Comparison of ENCODE assay signal across 9 cellular contexts in genomic region chr3:81242871-81243270, GRCh38.
DNase-seq lines count a peak whose midpoint lies in the region; ATAC-seq, FAIRE-seq and TF ChIP-seq lines count a peak whose summit lies in the region.
"Had no signal": no experiment of that assay in that cellular context is flagged by ENCODE, and none has a peak within 500 bp of the region (broad histone marks: within the 10 kb centered on the region; RNA-seq: fewer than 3 reads in every experiment).

No MANE protein-coding gene starts in this region.

- no peaks in the 10 kb centered on the region for H3K4me1 ChIP-seq in breast epithelium

- H3K27me3 ChIP-seq in breast epithelium: no peaks in the 10 kb centered on the region

- H3K9me3 Mint-ChIP-seq in MCF 10A (ENCODE audit: unreplicated experiment) (no peaks in the 10 kb centered on the region), endothelial cell (ENCODE audit: unreplicated experiment) (no peaks in the 10 kb centered on the region)

- H3K36me3 Mint-ChIP-seq in MCF 10A (ENCODE audit: insufficient read depth, unreplicated experiment): no peaks in the 10 kb centered on the region
- H3K36me3 Mint-ChIP-seq in endothelial cell (ENCODE audit: low read depth, unreplicated experiment): no peaks in the 10 kb centered on the region

- H3K4me3 ChIP-seq in breast epithelium: no peak overlapping the region

- H3K36me3 ChIP-seq in breast epithelium: no peaks in the 10 kb centered on the region

- DNase-seq in MCF 10A (ENCODE audit: unreplicated experiment) (peak; percentile 52), breast epithelium (ENCODE audit: low spot score in 2 of 2) (no peak), NAMALWA (ENCODE audit: low spot score) (peak; percentile 43), endothelial cell (ENCODE audit: low spot score) (no peak), urothelium cell line (ENCODE audit: low spot score) (peak; percentile 2), cerebellum (ENCODE audit: low spot score) (no peak)
- DNase-seq: caudate nucleus had no signal

- no peaks in the 10 kb centered on the region for H3K9me3 ChIP-seq in breast epithelium

- intact Hi-C loops in MCF 10A (cut with micrococcal nuclease): loop anchor here (1.0 to 2.0 kb wide), 3 partner anchors 44 to 1722 kb away; no protein-coding TSS in a partner anchor
- intact Hi-C loops in breast epithelium (cut with DNase I; ENCODE audit: low total_unique reads): no loop called here

- no peak overlapping the region for H3K27ac Mint-ChIP-seq in MCF 10A (ENCODE audit: low read depth, unreplicated experiment)
- H3K27ac Mint-ChIP-seq in endothelial cell (ENCODE audit: unreplicated experiment): no peak overlapping the region

- H3K27me3 Mint-ChIP-seq in MCF 10A (ENCODE audit: insufficient read depth, unreplicated experiment) (peaks cover 65% of the 10 kb centered on the region), endothelial cell (ENCODE audit: unreplicated experiment) (no peaks in the 10 kb centered on the region)

- TF ChIP-seq CTCF in MCF 10A (IDR thresholded peaks at IDR 0.05; ENCODE audit: unreplicated experiment): peak; percentile 46
- TF ChIP-seq CTCF in breast epithelium (IDR thresholded peaks at IDR 0.05): peak in 1 of 3 donors; percentile 13
- peak; percentile 46 for TF ChIP-seq CTCF in endothelial cell (IDR thresholded peaks at IDR 0.05; ENCODE audit: unreplicated experiment)

- H3K4me1 Mint-ChIP-seq in MCF 10A (ENCODE audit: insufficient read depth, unreplicated experiment): no peaks in the 10 kb centered on the region
- peaks cover 3% of the 10 kb centered on the region for H3K4me1 Mint-ChIP-seq in endothelial cell (ENCODE audit: unreplicated experiment)

- CTCF ChIA-PET in MCF 10A (lab: Yijun Ruan, JAX): interaction anchor here (0.6 to 2.1 kb wide), 8 partner anchors 8 to 1724 kb away, joined by 3 to 8 read pairs (median 3); no protein-coding TSS in a partner anchor

- ATAC-seq in GM19467 (IDR thresholded peaks at IDR 0.05; ENCODE audit: unreplicated experiment) (no peak), HG03139 (IDR thresholded peaks at IDR 0.05; ENCODE audit: unreplicated experiment) (no peak)

- TF ChIP-seq POLR2A in breast epithelium (IDR thresholded peaks at IDR 0.05): no peak

- no peak overlapping the region for H3K27ac ChIP-seq in breast epithelium

- POLR2A ChIA-PET in MCF 10A (lab: Yijun Ruan, JAX): interaction anchor here (1.2 kb wide), 1 partner anchor 8 kb away, joined by 3 read pairs; no protein-coding TSS in a partner anchor

- no peak for FAIRE-seq in urothelium cell line (lab: Jason Lieb, UNC)

- BruUV-seq in MCF 10A (replicated peaks; lab: Mats Ljungman, UMichigan): no TSS peak

- H3K4me3 Mint-ChIP-seq in MCF 10A (ENCODE audit: unreplicated experiment): no peak overlapping the region
- no peak overlapping the region for H3K4me3 Mint-ChIP-seq in endothelial cell (ENCODE audit: unreplicated experiment)

Comparison
In these comparisons a context has a peak if more than half of its experiments do, and no peak if none do; other contexts are left out.
1. DNase-seq: peak in MCF 10A (single experiment), NAMALWA (single experiment) and urothelium cell line (single experiment); none in breast epithelium (0 of 2), endothelial cell (single experiment) and cerebellum (single experiment).